ENCODE assay signal across 1 cellular context in the genomic region with DNA sequence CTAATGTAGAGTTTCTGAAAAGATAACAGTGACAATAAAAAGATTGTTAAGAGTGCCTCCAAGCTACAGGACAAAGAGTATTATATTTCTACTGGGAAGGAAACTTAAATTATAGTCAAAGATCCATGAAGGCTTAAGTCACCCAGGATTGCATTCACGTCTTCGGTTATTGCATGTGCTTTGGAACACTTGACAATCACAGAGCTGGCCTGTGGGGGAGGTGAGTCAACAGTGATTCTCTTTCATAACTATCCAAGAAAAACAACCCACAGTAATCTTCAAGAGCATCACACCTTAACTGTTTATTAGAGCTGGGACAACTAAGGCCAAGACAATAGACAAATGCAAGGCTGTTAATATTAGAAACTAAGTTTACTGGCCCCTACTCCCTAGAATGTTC.
TF ChIP-seq lines count a peak whose summit lies in the region.

No MANE protein-coding gene starts in this region.

TF ChIP-seq in HEK293, 187 proteins besides CTCF, POLR2A, EP300 and RAD21 (continued from another document and continues in another):
- TF ChIP-seq ZNF292 (tag by site-specific recombination; IDR thresholded peaks at IDR 0.05; ENCODE audit: borderline replicate concordance, low read depth), result no peak
- peak; percentile 41; the same call in 1 of the 2 replicates for TF ChIP-seq ZFHX2 (tag by site-specific recombination; conservative IDR thresholded peaks at IDR 0.05)
- TF ChIP-seq, protein P1, sequence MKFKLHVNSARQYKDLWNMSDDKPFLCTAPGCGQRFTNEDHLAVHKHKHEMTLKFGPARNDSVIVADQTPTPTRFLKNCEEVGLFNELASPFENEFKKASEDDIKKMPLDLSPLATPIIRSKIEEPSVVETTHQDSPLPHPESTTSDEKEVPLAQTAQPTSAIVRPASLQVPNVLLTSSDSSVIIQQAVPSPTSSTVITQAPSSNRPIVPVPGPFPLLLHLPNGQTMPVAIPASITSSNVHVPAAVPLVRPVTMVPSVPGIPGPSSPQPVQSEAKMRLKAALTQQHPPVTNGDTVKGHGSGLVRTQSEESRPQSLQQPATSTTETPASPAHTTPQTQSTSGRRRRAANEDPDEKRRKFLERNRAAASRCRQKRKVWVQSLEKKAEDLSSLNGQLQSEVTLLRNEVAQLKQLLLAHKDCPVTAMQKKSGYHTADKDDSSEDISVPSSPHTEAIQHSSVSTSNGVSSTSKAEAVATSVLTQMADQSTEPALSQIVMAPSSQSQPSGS (tag by site-specific recombination; IDR thresholded peaks at IDR 0.05; ENCODE audit: low read depth), result peak; percentile 49; the same call in 1 of the 2 replicates
- TF ChIP-seq, protein P2, sequence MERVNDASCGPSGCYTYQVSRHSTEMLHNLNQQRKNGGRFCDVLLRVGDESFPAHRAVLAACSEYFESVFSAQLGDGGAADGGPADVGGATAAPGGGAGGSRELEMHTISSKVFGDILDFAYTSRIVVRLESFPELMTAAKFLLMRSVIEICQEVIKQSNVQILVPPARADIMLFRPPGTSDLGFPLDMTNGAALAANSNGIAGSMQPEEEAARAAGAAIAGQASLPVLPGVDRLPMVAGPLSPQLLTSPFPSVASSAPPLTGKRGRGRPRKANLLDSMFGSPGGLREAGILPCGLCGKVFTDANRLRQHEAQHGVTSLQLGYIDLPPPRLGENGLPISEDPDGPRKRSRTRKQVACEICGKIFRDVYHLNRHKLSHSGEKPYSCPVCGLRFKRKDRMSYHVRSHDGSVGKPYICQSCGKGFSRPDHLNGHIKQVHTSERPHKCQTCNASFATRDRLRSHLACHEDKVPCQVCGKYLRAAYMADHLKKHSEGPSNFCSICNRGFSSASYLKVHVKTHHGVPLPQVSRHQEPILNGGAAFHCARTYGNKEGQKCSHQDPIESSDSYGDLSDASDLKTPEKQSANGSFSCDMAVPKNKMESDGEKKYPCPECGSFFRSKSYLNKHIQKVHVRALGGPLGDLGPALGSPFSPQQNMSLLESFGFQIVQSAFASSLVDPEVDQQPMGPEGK (tag by site-specific recombination; IDR thresholded peaks at IDR 0.05), result peak; percentile 71
- 0 out of 2 replicates have a peak, but pooled peaks have one; percentile 25 for TF ChIP-seq SP3 (tag by site-specific recombination; IDR thresholded peaks at IDR 0.05)
- TF ChIP-seq ZXDB (tag by site-specific recombination; IDR thresholded peaks at IDR 0.05), result peak; percentile 78
- TF ChIP-seq, protein P3, sequence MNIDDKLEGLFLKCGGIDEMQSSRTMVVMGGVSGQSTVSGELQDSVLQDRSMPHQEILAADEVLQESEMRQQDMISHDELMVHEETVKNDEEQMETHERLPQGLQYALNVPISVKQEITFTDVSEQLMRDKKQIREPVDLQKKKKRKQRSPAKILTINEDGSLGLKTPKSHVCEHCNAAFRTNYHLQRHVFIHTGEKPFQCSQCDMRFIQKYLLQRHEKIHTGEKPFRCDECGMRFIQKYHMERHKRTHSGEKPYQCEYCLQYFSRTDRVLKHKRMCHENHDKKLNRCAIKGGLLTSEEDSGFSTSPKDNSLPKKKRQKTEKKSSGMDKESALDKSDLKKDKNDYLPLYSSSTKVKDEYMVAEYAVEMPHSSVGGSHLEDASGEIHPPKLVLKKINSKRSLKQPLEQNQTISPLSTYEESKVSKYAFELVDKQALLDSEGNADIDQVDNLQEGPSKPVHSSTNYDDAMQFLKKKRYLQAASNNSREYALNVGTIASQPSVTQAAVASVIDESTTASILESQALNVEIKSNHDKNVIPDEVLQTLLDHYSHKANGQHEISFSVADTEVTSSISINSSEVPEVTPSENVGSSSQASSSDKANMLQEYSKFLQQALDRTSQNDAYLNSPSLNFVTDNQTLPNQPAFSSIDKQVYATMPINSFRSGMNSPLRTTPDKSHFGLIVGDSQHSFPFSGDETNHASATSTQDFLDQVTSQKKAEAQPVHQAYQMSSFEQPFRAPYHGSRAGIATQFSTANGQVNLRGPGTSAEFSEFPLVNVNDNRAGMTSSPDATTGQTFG (tag by site-specific recombination; IDR thresholded peaks at IDR 0.05; ENCODE audit: borderline replicate concordance), result no peak
- TF ChIP-seq ZNF174 (tag by site-specific recombination; IDR thresholded peaks at IDR 0.05), result no peak
- TF ChIP-seq, protein P4, sequence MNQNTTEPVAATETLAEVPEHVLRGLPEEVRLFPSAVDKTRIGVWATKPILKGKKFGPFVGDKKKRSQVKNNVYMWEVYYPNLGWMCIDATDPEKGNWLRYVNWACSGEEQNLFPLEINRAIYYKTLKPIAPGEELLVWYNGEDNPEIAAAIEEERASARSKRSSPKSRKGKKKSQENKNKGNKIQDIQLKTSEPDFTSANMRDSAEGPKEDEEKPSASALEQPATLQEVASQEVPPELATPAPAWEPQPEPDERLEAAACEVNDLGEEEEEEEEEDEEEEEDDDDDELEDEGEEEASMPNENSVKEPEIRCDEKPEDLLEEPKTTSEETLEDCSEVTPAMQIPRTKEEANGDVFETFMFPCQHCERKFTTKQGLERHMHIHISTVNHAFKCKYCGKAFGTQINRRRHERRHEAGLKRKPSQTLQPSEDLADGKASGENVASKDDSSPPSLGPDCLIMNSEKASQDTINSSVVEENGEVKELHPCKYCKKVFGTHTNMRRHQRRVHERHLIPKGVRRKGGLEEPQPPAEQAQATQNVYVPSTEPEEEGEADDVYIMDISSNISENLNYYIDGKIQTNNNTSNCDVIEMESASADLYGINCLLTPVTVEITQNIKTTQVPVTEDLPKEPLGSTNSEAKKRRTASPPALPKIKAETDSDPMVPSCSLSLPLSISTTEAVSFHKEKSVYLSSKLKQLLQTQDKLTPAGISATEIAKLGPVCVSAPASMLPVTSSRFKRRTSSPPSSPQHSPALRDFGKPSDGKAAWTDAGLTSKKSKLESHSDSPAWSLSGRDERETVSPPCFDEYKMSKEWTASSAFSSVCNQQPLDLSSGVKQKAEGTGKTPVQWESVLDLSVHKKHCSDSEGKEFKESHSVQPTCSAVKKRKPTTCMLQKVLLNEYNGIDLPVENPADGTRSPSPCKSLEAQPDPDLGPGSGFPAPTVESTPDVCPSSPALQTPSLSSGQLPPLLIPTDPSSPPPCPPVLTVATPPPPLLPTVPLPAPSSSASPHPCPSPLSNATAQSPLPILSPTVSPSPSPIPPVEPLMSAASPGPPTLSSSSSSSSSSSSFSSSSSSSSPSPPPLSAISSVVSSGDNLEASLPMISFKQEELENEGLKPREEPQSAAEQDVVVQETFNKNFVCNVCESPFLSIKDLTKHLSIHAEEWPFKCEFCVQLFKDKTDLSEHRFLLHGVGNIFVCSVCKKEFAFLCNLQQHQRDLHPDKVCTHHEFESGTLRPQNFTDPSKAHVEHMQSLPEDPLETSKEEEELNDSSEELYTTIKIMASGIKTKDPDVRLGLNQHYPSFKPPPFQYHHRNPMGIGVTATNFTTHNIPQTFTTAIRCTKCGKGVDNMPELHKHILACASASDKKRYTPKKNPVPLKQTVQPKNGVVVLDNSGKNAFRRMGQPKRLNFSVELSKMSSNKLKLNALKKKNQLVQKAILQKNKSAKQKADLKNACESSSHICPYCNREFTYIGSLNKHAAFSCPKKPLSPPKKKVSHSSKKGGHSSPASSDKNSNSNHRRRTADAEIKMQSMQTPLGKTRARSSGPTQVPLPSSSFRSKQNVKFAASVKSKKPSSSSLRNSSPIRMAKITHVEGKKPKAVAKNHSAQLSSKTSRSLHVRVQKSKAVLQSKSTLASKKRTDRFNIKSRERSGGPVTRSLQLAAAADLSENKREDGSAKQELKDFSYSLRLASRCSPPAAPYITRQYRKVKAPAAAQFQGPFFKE (tag by site-specific recombination; IDR thresholded peaks at IDR 0.05; ENCODE audit: borderline replicate concordance), result no peak
- peak; percentile 98 for TF ChIP-seq ZEB2 (tag by site-specific recombination; IDR thresholded peaks at IDR 0.05)
- TF ChIP-seq BCL11A (tag by site-specific recombination; IDR thresholded peaks at IDR 0.05; ENCODE audit: low read depth), result peak; percentile 87; the same call in 1 of the 2 replicates
- no peak for TF ChIP-seq ZNF501 (tag by site-specific recombination; IDR thresholded peaks at IDR 0.05)
- TF ChIP-seq IKZF3 (tag by site-specific recombination; IDR thresholded peaks at IDR 0.05), result peak; percentile 84
- peak; percentile 97 for TF ChIP-seq SP7 (tag by site-specific recombination; IDR thresholded peaks at IDR 0.05)
- no peak for TF ChIP-seq ZNF585B (tag by site-specific recombination; IDR thresholded peaks at IDR 0.05)
- no peak for TF ChIP-seq ZNF341 (tag by site-specific recombination; IDR thresholded peaks at IDR 0.05; ENCODE audit: low read depth)
- 0 out of 2 replicates have a peak, but pooled peaks have one; percentile 36 for TF ChIP-seq MYNN (tag by site-specific recombination; IDR thresholded peaks at IDR 0.05; ENCODE audit: borderline replicate concordance)
- 0 out of 2 replicates have a peak, but pooled peaks have one; percentile 55 for TF ChIP-seq ZNF324 (tag by site-specific recombination; IDR thresholded peaks at IDR 0.05)
- 0 out of 2 replicates have a peak, but pooled peaks have one; percentile 17 for TF ChIP-seq ZSCAN16 (tag by site-specific recombination; IDR thresholded peaks at IDR 0.05)
- TF ChIP-seq SCRT2 (tag by site-specific recombination; IDR thresholded peaks at IDR 0.05), result peak; percentile 41; the same call in 1 of the 2 replicates
- TF ChIP-seq SCRT1 (tag by site-specific recombination; IDR thresholded peaks at IDR 0.05; ENCODE audit: borderline replicate concordance), result no peak
- peak; percentile 77 for TF ChIP-seq FEZF1 (tag by site-specific recombination; IDR thresholded peaks at IDR 0.05)
- TF ChIP-seq ZNF138 (tag by site-specific recombination; IDR thresholded peaks at IDR 0.05; ENCODE audit: borderline replicate concordance), result no peak
- TF ChIP-seq, protein P5, sequence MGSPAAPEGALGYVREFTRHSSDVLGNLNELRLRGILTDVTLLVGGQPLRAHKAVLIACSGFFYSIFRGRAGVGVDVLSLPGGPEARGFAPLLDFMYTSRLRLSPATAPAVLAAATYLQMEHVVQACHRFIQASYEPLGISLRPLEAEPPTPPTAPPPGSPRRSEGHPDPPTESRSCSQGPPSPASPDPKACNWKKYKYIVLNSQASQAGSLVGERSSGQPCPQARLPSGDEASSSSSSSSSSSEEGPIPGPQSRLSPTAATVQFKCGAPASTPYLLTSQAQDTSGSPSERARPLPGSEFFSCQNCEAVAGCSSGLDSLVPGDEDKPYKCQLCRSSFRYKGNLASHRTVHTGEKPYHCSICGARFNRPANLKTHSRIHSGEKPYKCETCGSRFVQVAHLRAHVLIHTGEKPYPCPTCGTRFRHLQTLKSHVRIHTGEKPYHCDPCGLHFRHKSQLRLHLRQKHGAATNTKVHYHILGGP (tag by site-specific recombination; IDR thresholded peaks at IDR 0.05), result peak; percentile 76
- TF ChIP-seq, protein P6, sequence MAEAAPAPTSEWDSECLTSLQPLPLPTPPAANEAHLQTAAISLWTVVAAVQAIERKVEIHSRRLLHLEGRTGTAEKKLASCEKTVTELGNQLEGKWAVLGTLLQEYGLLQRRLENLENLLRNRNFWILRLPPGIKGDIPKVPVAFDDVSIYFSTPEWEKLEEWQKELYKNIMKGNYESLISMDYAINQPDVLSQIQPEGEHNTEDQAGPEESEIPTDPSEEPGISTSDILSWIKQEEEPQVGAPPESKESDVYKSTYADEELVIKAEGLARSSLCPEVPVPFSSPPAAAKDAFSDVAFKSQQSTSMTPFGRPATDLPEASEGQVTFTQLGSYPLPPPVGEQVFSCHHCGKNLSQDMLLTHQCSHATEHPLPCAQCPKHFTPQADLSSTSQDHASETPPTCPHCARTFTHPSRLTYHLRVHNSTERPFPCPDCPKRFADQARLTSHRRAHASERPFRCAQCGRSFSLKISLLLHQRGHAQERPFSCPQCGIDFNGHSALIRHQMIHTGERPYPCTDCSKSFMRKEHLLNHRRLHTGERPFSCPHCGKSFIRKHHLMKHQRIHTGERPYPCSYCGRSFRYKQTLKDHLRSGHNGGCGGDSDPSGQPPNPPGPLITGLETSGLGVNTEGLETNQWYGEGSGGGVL (tag by site-specific recombination; IDR thresholded peaks at IDR 0.05), result peak; percentile 74
- no peak for TF ChIP-seq ZNF777 (tag by site-specific recombination; IDR thresholded peaks at IDR 0.05; ENCODE audit: borderline replicate concordance)
- no peak for TF ChIP-seq ZNF473 (tag by site-specific recombination; IDR thresholded peaks at IDR 0.05)
- TF ChIP-seq, protein P7, sequence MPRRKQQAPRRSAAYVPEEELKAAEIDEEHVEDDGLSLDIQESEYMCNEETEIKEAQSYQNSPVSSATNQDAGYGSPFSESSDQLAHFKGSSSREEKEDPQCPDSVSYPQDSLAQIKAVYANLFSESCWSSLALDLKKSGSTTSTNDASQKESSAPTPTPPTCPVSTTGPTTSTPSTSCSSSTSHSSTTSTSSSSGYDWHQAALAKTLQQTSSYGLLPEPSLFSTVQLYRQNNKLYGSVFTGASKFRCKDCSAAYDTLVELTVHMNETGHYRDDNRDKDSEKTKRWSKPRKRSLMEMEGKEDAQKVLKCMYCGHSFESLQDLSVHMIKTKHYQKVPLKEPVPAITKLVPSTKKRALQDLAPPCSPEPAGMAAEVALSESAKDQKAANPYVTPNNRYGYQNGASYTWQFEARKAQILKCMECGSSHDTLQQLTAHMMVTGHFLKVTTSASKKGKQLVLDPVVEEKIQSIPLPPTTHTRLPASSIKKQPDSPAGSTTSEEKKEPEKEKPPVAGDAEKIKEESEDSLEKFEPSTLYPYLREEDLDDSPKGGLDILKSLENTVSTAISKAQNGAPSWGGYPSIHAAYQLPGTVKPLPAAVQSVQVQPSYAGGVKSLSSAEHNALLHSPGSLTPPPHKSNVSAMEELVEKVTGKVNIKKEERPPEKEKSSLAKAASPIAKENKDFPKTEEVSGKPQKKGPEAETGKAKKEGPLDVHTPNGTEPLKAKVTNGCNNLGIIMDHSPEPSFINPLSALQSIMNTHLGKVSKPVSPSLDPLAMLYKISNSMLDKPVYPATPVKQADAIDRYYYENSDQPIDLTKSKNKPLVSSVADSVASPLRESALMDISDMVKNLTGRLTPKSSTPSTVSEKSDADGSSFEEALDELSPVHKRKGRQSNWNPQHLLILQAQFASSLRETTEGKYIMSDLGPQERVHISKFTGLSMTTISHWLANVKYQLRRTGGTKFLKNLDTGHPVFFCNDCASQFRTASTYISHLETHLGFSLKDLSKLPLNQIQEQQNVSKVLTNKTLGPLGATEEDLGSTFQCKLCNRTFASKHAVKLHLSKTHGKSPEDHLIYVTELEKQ (tag by site-specific recombination; IDR thresholded peaks at IDR 0.05; ENCODE audit: borderline replicate concordance), result peak; percentile 95; the same call in 1 of the 2 replicates
- peak; percentile 86; the same call in 1 of the 2 replicates for TF ChIP-seq TRIM28 (IDR thresholded peaks at IDR 0.05; ENCODE audit: borderline replicate concordance, low read length)
- TF ChIP-seq, protein P8, sequence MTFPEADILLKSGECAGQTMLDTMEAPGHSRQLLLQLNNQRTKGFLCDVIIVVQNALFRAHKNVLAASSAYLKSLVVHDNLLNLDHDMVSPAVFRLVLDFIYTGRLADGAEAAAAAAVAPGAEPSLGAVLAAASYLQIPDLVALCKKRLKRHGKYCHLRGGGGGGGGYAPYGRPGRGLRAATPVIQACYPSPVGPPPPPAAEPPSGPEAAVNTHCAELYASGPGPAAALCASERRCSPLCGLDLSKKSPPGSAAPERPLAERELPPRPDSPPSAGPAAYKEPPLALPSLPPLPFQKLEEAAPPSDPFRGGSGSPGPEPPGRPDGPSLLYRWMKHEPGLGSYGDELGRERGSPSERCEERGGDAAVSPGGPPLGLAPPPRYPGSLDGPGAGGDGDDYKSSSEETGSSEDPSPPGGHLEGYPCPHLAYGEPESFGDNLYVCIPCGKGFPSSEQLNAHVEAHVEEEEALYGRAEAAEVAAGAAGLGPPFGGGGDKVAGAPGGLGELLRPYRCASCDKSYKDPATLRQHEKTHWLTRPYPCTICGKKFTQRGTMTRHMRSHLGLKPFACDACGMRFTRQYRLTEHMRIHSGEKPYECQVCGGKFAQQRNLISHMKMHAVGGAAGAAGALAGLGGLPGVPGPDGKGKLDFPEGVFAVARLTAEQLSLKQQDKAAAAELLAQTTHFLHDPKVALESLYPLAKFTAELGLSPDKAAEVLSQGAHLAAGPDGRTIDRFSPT (tag by site-specific recombination; IDR thresholded peaks at IDR 0.05), result peak; percentile 86
- no peak for TF ChIP-seq ZNF510 (tag by site-specific recombination; IDR thresholded peaks at IDR 0.05; ENCODE audit: insufficient replicate concordance)
